ENCODE assay signal across 7 cellular contexts in genomic region chr11:132312616-132313210, GRCh38.
DNase-seq lines count a peak whose midpoint lies in the region; ATAC-seq, FAIRE-seq and TF ChIP-seq lines count a peak whose summit lies in the region.

No MANE protein-coding gene starts in this region.

- H3K9me1 ChIP-seq in K562 (ENCODE audit: control insufficient read depth, insufficient read depth, low read length) = no peaks in the 10 kb centered on the region

- H3K4me2 ChIP-seq in K562 (ENCODE audit: insufficient read depth, low read length) (no peak overlapping the region), HepG2 (ENCODE audit: low read depth, low read length) (no peak overlapping the region)

- FAIRE-seq in K562 (lab: Jason Lieb, UNC) (no peak), HepG2 (lab: Jason Lieb, UNC) (no peak)

- no peaks in the 10 kb centered on the region for H3K36me3 Mint-ChIP-seq in stimulated activated memory B cell treated with anti-CD40 and anti-IgM and Interleukin-4, amounts not matched to agents 10 μg/mL and 1 μg/mL and 100 μg/mL, for 72 hours

- H3K4me3 ChIP-seq in MG63 = no peak overlapping the region
- H3K4me3 ChIP-seq in K562 = no peak overlapping the region
- H3K4me3 ChIP-seq in HepG2 (replicated peaks in 1 of 3; ENCODE audit: insufficient read depth in 1 of 3, low read depth in 2 of 3, low read length in 3 of 3) = no peak overlapping the region

- no peak for TF ChIP-seq EP300 in K562 (IDR thresholded peaks at IDR 0.05; ENCODE audit: low read length)
- TF ChIP-seq EP300 in HepG2 (IDR thresholded peaks at IDR 0.05; ENCODE audit: low read depth in 2 of 2, low read length in 2 of 2) = no peak
- TF ChIP-seq EP300 in HepG2 (CRISPR knock-in tag; IDR thresholded peaks at IDR 0.05; ENCODE audit: borderline replicate concordance) = no peak

- DNase-seq in GM13976 (ENCODE audit: low spot score) (peak; percentile 57), MG63 (peak; percentile 25), K562 (ENCODE audit: extremely low read depth in 1 of 4, low spot score in 3 of 4) (peak; percentile 5 to 44 (median 30)), HepG2 (ENCODE audit: low spot score) (no peak), putamen (ENCODE audit: low spot score) (no peak)

- POLR2A ChIA-PET in K562 (lab: Yijun Ruan, JAX) = no interaction called here
- POLR2A ChIA-PET in HepG2 (lab: Yijun Ruan, JAX) = no interaction called here

- no peak overlapping the region for H3K27ac ChIP-seq in K562 (ENCODE audit: extremely low read depth, low read depth, low read length)
- no peak overlapping the region for H3K27ac ChIP-seq in HepG2 (ENCODE audit: extremely low read length, insufficient read depth, low read length)

- no peaks in the 10 kb centered on the region for H3K4me1 Mint-ChIP-seq in stimulated activated memory B cell treated with anti-CD40 and anti-IgM and Interleukin-4, amounts not matched to agents 10 μg/mL and 1 μg/mL and 100 μg/mL, for 72 hours

- intact Hi-C loops in K562 (cut with micrococcal nuclease) (no loop called here), HepG2 (cut with micrococcal nuclease; ENCODE audit: unreplicated experiment) (loop anchor here (2.0 kb wide), 1 partner anchor 78 kb away; no protein-coding TSS in a partner anchor)

- 1% methylated on average over 8 of the region's 8 CpGs for WGBS in K562 (ENCODE audit: insufficient coverage, low coverage, missing lambda C conversion rate)
- 26% methylated on average over 8 of the region's 8 CpGs for WGBS in HepG2 (ENCODE audit: low lambda C conversion rate)

- no peaks in the 10 kb centered on the region for H3K79me2 ChIP-seq in K562 (ENCODE audit: control insufficient read depth, insufficient read depth, low read length)
- no peaks in the 10 kb centered on the region for H3K79me2 ChIP-seq in HepG2 (ENCODE audit: insufficient read depth, low read length)

- H3K27me3 Mint-ChIP-seq in stimulated activated memory B cell treated with anti-CD40 and anti-IgM and Interleukin-4, amounts not matched to agents 10 μg/mL and 1 μg/mL and 100 μg/mL, for 72 hours = no peaks in the 10 kb centered on the region

- no peak for ATAC-seq in K562
- peak; percentile 54; the same call in 2 of the 3 replicates for ATAC-seq in HepG2
- ATAC-seq in GM21381 (IDR thresholded peaks at IDR 0.05; ENCODE audit: unreplicated experiment) = no peak
- no peak for ATAC-seq in stimulated activated memory B cell treated with anti-CD40 and anti-IgM and Interleukin-4, amounts not matched to agents 10 μg/mL and 1 μg/mL and 100 μg/mL, for 72 hours

- in situ Hi-C loops in GM13976 (cut with MboI; ENCODE audit: low sequenced_read_pairs, unreplicated experiment) (no loop called here), K562 (cut with MboI) (no loop called here), HepG2 (cut with HindIII; ENCODE audit: extremely low pct_ligation_motif_present, low pct_unique_long_range_greater_than_20kb) (no loop called here)

- H3K36me3 ChIP-seq in MG63 (no peaks in the 10 kb centered on the region), K562 (ENCODE audit: control insufficient read depth, insufficient read depth, low read length) (no peaks in the 10 kb centered on the region), HepG2 (replicated peaks in 1 of 2; ENCODE audit: control insufficient read depth in 1 of 2, insufficient read depth in 2 of 2, low read length in 2 of 2) (no peaks in the 10 kb centered on the region)

- no peaks in the 10 kb centered on the region for H3K4me1 ChIP-seq in K562 (replicated peaks in 1 of 2; ENCODE audit: control insufficient read depth in 2 of 2, insufficient read depth in 2 of 2, low read length in 2 of 2)
- no peaks in the 10 kb centered on the region for H3K4me1 ChIP-seq in HepG2 (ENCODE audit: insufficient read depth, low read length)

- H3K9me3 ChIP-seq in MG63 (no peaks in the 10 kb centered on the region), K562 (replicated peaks; ENCODE audit: control insufficient read depth, insufficient read depth, low read depth, low read length) (no peaks in the 10 kb centered on the region), HepG2 (ENCODE audit: low read length) (no peaks in the 10 kb centered on the region)

- TF ChIP-seq RAD21 in K562 (CRISPR knock-in tag; conservative IDR thresholded peaks at IDR 0.05 in 1 of 2, IDR thresholded peaks at IDR 0.05 in 1 of 2) = no peak; a peak in 1 of 4 replicates
- no peak for TF ChIP-seq RAD21 in HepG2 (CRISPR knock-in tag; IDR thresholded peaks at IDR 0.05)

- no peak overlapping the region for H3K4me3 Mint-ChIP-seq in stimulated activated memory B cell treated with anti-CD40 and anti-IgM and Interleukin-4, amounts not matched to agents 10 μg/mL and 1 μg/mL and 100 μg/mL, for 72 hours

- H3K9me3 Mint-ChIP-seq in stimulated activated memory B cell treated with anti-CD40 and anti-IgM and Interleukin-4, amounts not matched to agents 10 μg/mL and 1 μg/mL and 100 μg/mL, for 72 hours = no peaks in the 10 kb centered on the region

- H4K20me1 ChIP-seq in K562 (replicated peaks; ENCODE audit: control insufficient read depth, insufficient read depth, low read length) (no peaks in the 10 kb centered on the region), HepG2 (ENCODE audit: insufficient read depth, low read length) (no peaks in the 10 kb centered on the region)

- TF ChIP-seq POLR2A in K562 (conservative IDR thresholded peaks at IDR 0.05) = no peak
- no peak for TF ChIP-seq POLR2A in HepG2 (IDR thresholded peaks at IDR 0.05; ENCODE audit: insufficient read depth in 1 of 2, low read depth in 2 of 2, low read length in 2 of 2)

- peak; percentile 25 for TF ChIP-seq CTCF in GM13976 (IDR thresholded peaks at IDR 0.05; ENCODE audit: borderline replicate concordance, control extremely low read depth, extremely low read depth, insufficient read depth, missing control alignments)
- TF ChIP-seq CTCF in K562 (IDR thresholded peaks at IDR 0.05 in 2 of 3, conservative IDR thresholded peaks at IDR 0.05 in 1 of 3; ENCODE audit: insufficient read depth in 2 of 3, low read depth in 1 of 3, low read length in 3 of 3) = peak in 2 of 3 experiments; percentile 24 to 53; a peak in 3 of 6 replicates
- TF ChIP-seq CTCF in HepG2 (CRISPR knock-in tag; IDR thresholded peaks at IDR 0.05) = peak; percentile 46

- H3K27me3 ChIP-seq in MG63 = no peaks in the 10 kb centered on the region
- no peaks in the 10 kb centered on the region for H3K27me3 ChIP-seq in K562 (ENCODE audit: control insufficient read depth in 2 of 2, insufficient read depth in 2 of 2, low read length in 2 of 2)
- no peaks in the 10 kb centered on the region; a peak in 1 of 5 replicates for H3K27me3 ChIP-seq in HepG2 (ENCODE audit: control insufficient read depth in 1 of 2, insufficient read depth in 2 of 2, low read length in 2 of 2)

- H3K9ac ChIP-seq in K562 (ENCODE audit: insufficient read depth in 1 of 2, low read depth in 2 of 2, low read length in 2 of 2) (no peak overlapping the region), HepG2 (ENCODE audit: insufficient read depth, low read depth, low read length) (no peak overlapping the region)

- CTCF ChIA-PET in K562 (lab: Yijun Ruan, JAX; ENCODE audit: low intra/inter-chr PET ratio) = no interaction called here
- CTCF ChIA-PET in HepG2 (lab: Yijun Ruan, JAX; ENCODE audit: low intra/inter-chr PET ratio, low total read pairs) = no interaction called here

- BruUV-seq in K562 (replicated peaks; lab: Mats Ljungman, UMichigan) (no TSS peak), HepG2 (replicated peaks; lab: Mats Ljungman, UMichigan) (no TSS peak)

- H3K27ac Mint-ChIP-seq in stimulated activated memory B cell treated with anti-CD40 and anti-IgM and Interleukin-4, amounts not matched to agents 10 μg/mL and 1 μg/mL and 100 μg/mL, for 72 hours = no peak overlapping the region

- H2AFZ ChIP-seq in K562 (ENCODE audit: low read depth, low read length) (no peak overlapping the region), HepG2 (ENCODE audit: low read length) (no peak overlapping the region)

TF ChIP-seq in K562, 482 proteins besides CTCF, POLR2A, EP300 and RAD21 (continues in another document):
- TF ChIP-seq SP1 (CRISPR knock-in tag; IDR thresholded peaks at IDR 0.05) = no peak
- TF ChIP-seq HNRNPH1 (optimal IDR thresholded peaks at IDR 0.05; ENCODE audit: low read depth, low read length) = no peak
- TF ChIP-seq TRIM28 (IDR thresholded peaks at IDR 0.05) = no peak
- TF ChIP-seq CREB3L1 (IDR thresholded peaks at IDR 0.05; ENCODE audit: borderline replicate concordance, low read depth) = no peak
- no peak for TF ChIP-seq KAT7 (CRISPR knock-in tag; IDR thresholded peaks at IDR 0.05; ENCODE audit: borderline replicate concordance)
- no peak for TF ChIP-seq L3MBTL2 (IDR thresholded peaks at IDR 0.05)

TF ChIP-seq in HepG2, 621 proteins besides CTCF, POLR2A, EP300 and RAD21 (continues in another document):
- no peak for TF ChIP-seq ATAD3A (CRISPR knock-in tag; IDR thresholded peaks at IDR 0.05)
- TF ChIP-seq GATAD2A (CRISPR knock-in tag; IDR thresholded peaks at IDR 0.05) = no peak
- no peak for TF ChIP-seq ZNF720 (CRISPR knock-in tag; IDR thresholded peaks at IDR 0.05)
- TF ChIP-seq ZFP37 (CRISPR knock-in tag; IDR thresholded peaks at IDR 0.05; ENCODE audit: borderline replicate concordance) = no peak
- no peak for TF ChIP-seq ARID2 (CRISPR knock-in tag; IDR thresholded peaks at IDR 0.05; ENCODE audit: borderline replicate concordance)
- TF ChIP-seq SPEN (CRISPR knock-in tag; IDR thresholded peaks at IDR 0.05; ENCODE audit: low read depth) = no peak
- no peak for TF ChIP-seq ZIK1 (CRISPR knock-in tag; IDR thresholded peaks at IDR 0.05; ENCODE audit: borderline replicate concordance, low read depth)
- no peak for TF ChIP-seq KLF12 (CRISPR knock-in tag; IDR thresholded peaks at IDR 0.05; ENCODE audit: borderline replicate concordance)
- TF ChIP-seq HOXA5 (CRISPR knock-in tag; IDR thresholded peaks at IDR 0.05) = no peak
- TF ChIP-seq ZNF800 (CRISPR knock-in tag; IDR thresholded peaks at IDR 0.05) = no peak

Comparison
In these comparisons a context has a peak if more than half of its experiments do, and no peak if none do; other contexts are left out.
1. DNase-seq: peak in GM13976 (single experiment), MG63 (single experiment) and K562 (4 of 4); none in HepG2 (single experiment) and putamen (single experiment).
2. Peak in every context shown above with its lines, with median percentiles within 50 percentile points of each other: CTCF ChIP-seq.